In genomic region chr19:39446365-39447084, GRCh38 we compare ENCODE assay signal across 8 cellular contexts. TPM values are rescaled to one million over a fixed set of nuclear protein-coding genes. Genes with fewer than 3 reads are reported as not detected.
DNase-seq lines count a peak whose midpoint lies in the region; ATAC-seq and TF ChIP-seq lines count a peak whose summit lies in the region.

No MANE protein-coding gene starts in this region.

- peaks cover 39% of the 10 kb centered on the region for H3F3A ChIP-seq in PC-9 (ENCODE audit: insufficient read depth, low read depth)

- H3K27me3 ChIP-seq in PC-9 (ENCODE audit: insufficient read depth, low read depth), result no peaks in the 10 kb centered on the region

- peaks cover 45% of the 10 kb centered on the region for H3K36me3 Mint-ChIP-seq in Calu3 (ENCODE audit: insufficient read depth, unreplicated experiment)
- peaks cover 21% of the 10 kb centered on the region for H3K36me3 Mint-ChIP-seq in osteocyte (ENCODE audit: unreplicated experiment)

- H4K20me1 ChIP-seq in PC-9 (ENCODE audit: insufficient read depth), result peaks cover 39% of the 10 kb centered on the region

- H2AFZ ChIP-seq in PC-9, result no peak overlapping the region

- H3K4me3 ChIP-seq in PC-9 (peak overlapping the region; percentile 83), epithelial cell of esophagus (ENCODE audit: low read length) (peak overlapping the region; percentile 97)

- peaks cover 30% of the 10 kb centered on the region for H3K4me1 ChIP-seq in PC-9 (replicated peaks; ENCODE audit: insufficient read depth)

- no peak for ATAC-seq in HG02588 (IDR thresholded peaks at IDR 0.05; ENCODE audit: unreplicated experiment)

- CTCF ChIA-PET in Calu3 (lab: Charles Lee) (interaction anchor here (0.7 kb wide), 1 partner anchor 32 kb away, joined by 3 read pairs; no protein-coding TSS in a partner anchor), PC-9 (lab: Charles Lee) (no interaction called here)

- peaks cover 16% of the 10 kb centered on the region for H3K4me1 Mint-ChIP-seq in Calu3 (ENCODE audit: low read depth, unreplicated experiment)
- H3K4me1 Mint-ChIP-seq in osteocyte (ENCODE audit: unreplicated experiment), result peaks cover 41% of the 10 kb centered on the region

- no peaks in the 10 kb centered on the region for H3K9me3 ChIP-seq in PC-9 (ENCODE audit: insufficient read depth, low read depth)

- H3K9me3 Mint-ChIP-seq in Calu3 (ENCODE audit: low read depth, unreplicated experiment), result no peaks in the 10 kb centered on the region
- no peaks in the 10 kb centered on the region for H3K9me3 Mint-ChIP-seq in osteocyte (ENCODE audit: unreplicated experiment)

- intact Hi-C loops in Calu3 (cut with micrococcal nuclease; ENCODE audit: unreplicated experiment), result loop anchor here (10.0 kb wide), 1 partner anchor 228 kb away; no protein-coding TSS in a partner anchor
- intact Hi-C loops in PC-9 (cut with micrococcal nuclease; ENCODE audit: unreplicated experiment), result loop anchor here (5.0 to 10.0 kb wide), 3 partner anchors 36 to 318 kb away; partner anchors contain the start of genes MED29, PAF1 and TIMM50

- H3K27ac Mint-ChIP-seq in Calu3 (ENCODE audit: unreplicated experiment), result peak overlapping the region; percentile 99
- peak overlapping the region; percentile 98 for H3K27ac Mint-ChIP-seq in osteocyte (ENCODE audit: unreplicated experiment)

- H3K27ac ChIP-seq in PC-9, result peak overlapping the region; percentile 97; the same call in 1 of the 2 replicates

- no peak for TF ChIP-seq CTCF in Calu3 (IDR thresholded peaks at IDR 0.05; ENCODE audit: unreplicated experiment)
- no peak for TF ChIP-seq CTCF in PC-9 (conservative IDR thresholded peaks at IDR 0.05)
- no peak for TF ChIP-seq CTCF in epithelial cell of esophagus (IDR thresholded peaks at IDR 0.05; ENCODE audit: insufficient read depth, low read depth, low read length, missing control alignments)
- no peak for TF ChIP-seq CTCF in osteocyte (IDR thresholded peaks at IDR 0.05)

- H3K4me2 ChIP-seq in PC-9, result peak overlapping the region; percentile 100

- H3K9me2 ChIP-seq in PC-9 (ENCODE audit: insufficient read depth), result no peaks in the 10 kb centered on the region

- BruUV-seq in Calu3 (replicated peaks; lab: Mats Ljungman, UMichigan), result no TSS peak
- no TSS peak for BruUV-seq in PC-9 (replicated peaks; lab: Mats Ljungman, UMichigan)

- no peak for DNase-seq in Calu3
- no peak for DNase-seq in PC-9
- no peak for DNase-seq in epithelial cell of esophagus (ENCODE audit: low read depth)
- DNase-seq in osteocyte (ENCODE audit: extremely low spot score, unreplicated experiment), result no peak
- no peak for DNase-seq in stimulated activated CD4-positive, alpha-beta T cell treated with anti-CD3 and anti-CD28 coated beads, Interleukin-2, amount 100 ng/mL, for 24 hours
- DNase-seq in MV-4-11 (lab: John Stamatoyannopoulos, UW), result no peak
- DNase-seq in cortex of kidney (lab: John Stamatoyannopoulos, UW), result no peak

- no peaks in the 10 kb centered on the region for H3K27me3 Mint-ChIP-seq in Calu3 (ENCODE audit: unreplicated experiment)
- no peaks in the 10 kb centered on the region for H3K27me3 Mint-ChIP-seq in osteocyte (ENCODE audit: unreplicated experiment)

- peak overlapping the region; percentile 96 for H3K4me3 Mint-ChIP-seq in Calu3 (ENCODE audit: low read depth, unreplicated experiment)
- H3K4me3 Mint-ChIP-seq in osteocyte (ENCODE audit: unreplicated experiment), result peak overlapping the region; percentile 96

- POLR2A ChIA-PET in PC-9 (lab: Charles Lee; ENCODE audit: unreplicated experiment), result interaction anchor here (0.7 kb wide), 1 partner anchor 1516 kb away, joined by 6 read pairs; no protein-coding TSS in a partner anchor

- H3K36me3 ChIP-seq in PC-9 (ENCODE audit: low read depth), result peaks cover 11% of the 10 kb centered on the region

- H3K79me2 ChIP-seq in PC-9 (ENCODE audit: low read depth), result peaks cover 67% of the 10 kb centered on the region

RNA-seq across cellular contexts. Expression of gene SUPT5H, which starts 1.1 kb away (rescaled TPM):
- total RNA-seq in Calu3 (2022), result 158 and 189 TPM in 2 replicates
- 99.7 and 118 TPM in 2 replicates for total RNA-seq in PC-9 (2021)
- 130 and 132 TPM in 2 replicates for total RNA-seq in osteocyte

RNA-seq across cellular contexts. Expression of gene RPS16, which starts 10.8 kb away (rescaled TPM):
- total RNA-seq in Calu3 (2022), result 1,912 and 1,929 TPM in 2 replicates
- 2,510 and 2,860 TPM in 2 replicates for total RNA-seq in PC-9 (2021)
- 1,827 and 1,860 TPM in 2 replicates for total RNA-seq in osteocyte

RNA-seq across cellular contexts. Expression of gene PLEKHG2, which starts 34.1 kb away (rescaled TPM):
- total RNA-seq in Calu3 (2022), result 64.1 and 65.3 TPM in 2 replicates
- 26.1 and 32.1 TPM in 2 replicates for total RNA-seq in PC-9 (2021)
- 131 and 150 TPM in 2 replicates for total RNA-seq in osteocyte

RNA-seq across cellular contexts. Expression of gene TIMM50, which starts 34.1 kb away (rescaled TPM):
- 110 and 116 TPM in 2 replicates for total RNA-seq in Calu3 (2022)
- total RNA-seq in PC-9 (2021), result 85.5 and 95.9 TPM in 2 replicates
- total RNA-seq in osteocyte, result 55.9 and 56.0 TPM in 2 replicates

RNA-seq across cellular contexts. Expression of gene ZFP36, which starts 39.9 kb away (rescaled TPM):
- total RNA-seq in Calu3 (2022) (70.8 and 107 TPM in 2 replicates), PC-9 (2021) (31.0 and 36.3 TPM in 2 replicates), osteocyte (81.5 and 105 TPM in 2 replicates)
